ENCODE assay signal across 8 cellular contexts in the genomic region with DNA sequence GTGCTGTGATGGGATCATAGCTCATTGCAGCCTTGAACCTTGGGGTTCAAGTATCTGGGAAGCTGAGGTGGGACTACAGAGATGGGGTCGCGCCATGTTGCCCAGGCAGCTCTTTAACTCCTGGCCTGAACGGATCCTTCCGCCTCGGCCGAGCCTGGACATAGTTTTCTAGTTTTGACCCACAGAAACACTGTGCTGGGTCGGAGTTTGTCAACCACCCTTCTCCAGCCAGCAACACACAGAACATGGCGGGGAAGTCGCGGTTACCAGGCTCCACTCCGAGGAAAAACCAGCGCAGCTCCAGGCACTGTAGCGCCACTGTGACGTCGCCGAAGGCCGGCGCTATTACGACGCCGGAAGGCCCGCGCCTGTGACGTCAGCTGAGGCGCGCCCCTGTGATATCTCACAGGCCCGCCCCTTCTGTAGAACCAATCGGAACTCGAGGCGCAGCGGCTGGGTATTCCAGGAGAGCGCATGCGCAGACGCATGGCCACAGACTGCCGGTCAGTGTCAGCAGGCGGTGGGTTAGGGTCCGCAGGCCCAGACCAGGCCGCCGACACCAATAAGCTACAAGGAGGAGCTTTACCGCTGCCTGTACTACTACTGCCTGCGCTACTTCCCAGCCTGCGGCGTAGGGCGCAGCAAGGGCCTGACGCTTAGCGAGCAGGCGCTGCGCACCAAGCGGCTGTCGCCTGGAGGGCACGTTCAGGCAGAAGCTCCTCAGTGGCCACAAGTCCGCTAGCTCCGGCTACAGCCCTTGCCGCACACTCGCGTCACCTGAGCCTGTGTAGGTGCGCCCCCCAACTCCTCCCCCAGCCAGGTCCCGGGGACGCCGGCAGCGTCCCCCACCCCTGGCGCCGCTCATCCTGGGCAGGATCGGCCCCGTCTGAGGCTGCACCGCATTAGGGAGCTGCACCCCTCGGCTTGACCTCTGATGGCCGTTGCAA.
DNase-seq lines count a peak whose midpoint lies in the region; ATAC-seq and TF ChIP-seq lines count a peak whose summit lies in the region.

No MANE protein-coding gene starts in this region.

- POLR2A ChIA-PET in CD4-positive, alpha-beta memory T cell (lab: Charles Lee; ENCODE audit: partially characterized antibody): interaction anchor here (0.6 to 2.4 kb wide), 29 partner anchors 10 to 1828 kb away, joined by 3 to 41 read pairs (median 5); a partner anchor contains a TSS
- POLR2A ChIA-PET in activated CD8-positive, alpha-beta T cell treated with anti-CD3 and anti-CD28 coated beads for 36 hours (lab: Charles Lee): interaction anchor here (0.8 to 1.8 kb wide), 5 partner anchors 12 to 379 kb away, joined by 3 to 5 read pairs (median 4); a partner anchor contains a TSS

- peaks cover 12 to 26% (median 18%) of the 10 kb centered on the region in 4 donors for H3K4me1 Mint-ChIP-seq in CD4-positive, alpha-beta memory T cell
- peaks cover 15% of the 10 kb centered on the region for H3K4me1 Mint-ChIP-seq in activated CD8-positive, alpha-beta T cell treated with anti-CD3 and anti-CD28 coated beads for 36 hours (ENCODE audit: low read depth)

- TF ChIP-seq CTCF in activated CD8-positive, alpha-beta T cell treated with anti-CD3 and anti-CD28 coated beads for 36 hours (IDR thresholded peaks at IDR 0.05): no peak
- TF ChIP-seq CTCF in lung (IDR thresholded peaks at IDR 0.05; ENCODE audit: control extremely low read depth, extremely low read depth): no peak

- H3K4me3 ChIP-seq in CD4-positive, alpha-beta memory T cell (ENCODE audit: low read length in 2 of 2): peak overlapping the region; percentile 95 to 97
- H3K4me3 ChIP-seq in ectodermal cell (ENCODE audit: insufficient read depth, low read depth, low read length) (peak overlapping the region; percentile 71), lung (peak overlapping the region; percentile 69)

- no peaks in the 10 kb centered on the region for H3K9me3 ChIP-seq in CD4-positive, alpha-beta memory T cell (ENCODE audit: control insufficient read depth in 1 of 2, low read length in 2 of 2)
- H3K9me3 ChIP-seq in ectodermal cell (ENCODE audit: control insufficient read depth, low read length) (no peaks in the 10 kb centered on the region), lung (ENCODE audit: control insufficient read depth in 2 of 2, insufficient read depth in 1 of 2, low read length in 1 of 2) (no peaks in the 10 kb centered on the region)

- 1% methylated on average over 68 of the region's 68 CpGs for WGBS in ectodermal cell, 2 experiments
- WGBS in lung, 2 donors: 0% methylated on average over 63 to 68 of the region's 68 CpGs

- ATAC-seq in GM19438 (IDR thresholded peaks at IDR 0.05; ENCODE audit: low read depth, unreplicated experiment): peak; percentile 96
- ATAC-seq in HG03575 (IDR thresholded peaks at IDR 0.05; ENCODE audit: extremely low read depth, insufficient number of reproducible peaks, low FRiP score, unreplicated experiment): peak; percentile 92
- ATAC-seq in activated CD8-positive, alpha-beta T cell treated with anti-CD3 and anti-CD28 coated beads for 36 hours: peak; percentile 96
- peak; percentile 97 for ATAC-seq in lung (ENCODE audit: insufficient read depth, low FRiP score)

- H3K27ac Mint-ChIP-seq in CD4-positive, alpha-beta memory T cell: peak overlapping the region; percentile 99
- H3K27ac Mint-ChIP-seq in activated CD8-positive, alpha-beta T cell treated with anti-CD3 and anti-CD28 coated beads for 36 hours: peak overlapping the region; percentile 97

- H3K4me1 ChIP-seq in CD4-positive, alpha-beta memory T cell (ENCODE audit: insufficient read depth, low read length): peaks cover 8% of the 10 kb centered on the region
- H3K4me1 ChIP-seq in ectodermal cell (ENCODE audit: control insufficient read depth, insufficient read depth, low read length): no peaks in the 10 kb centered on the region
- H3K4me1 ChIP-seq in lung (ENCODE audit: control insufficient read depth in 2 of 2, insufficient read depth in 2 of 2, low read length in 2 of 2): peaks cover 0 to 5% of the 10 kb centered on the region in 2 donors

- DNase-seq in CD4-positive, alpha-beta memory T cell: peak; percentile 96 to 98 (median 97)
- DNase-seq in NCI-H82 treated with DMSO at 0.1 percent for 48 hours (lab: John Stamatoyannopoulos, UW; ENCODE audit: unreplicated experiment) (peak; percentile 89), lung (ENCODE audit: low spot score) (peak; percentile 97)
- peak; percentile 97 for DNase-seq in activated CD8-positive, alpha-beta T cell treated with anti-CD3 and anti-CD28 coated beads for 36 hours
- peak; percentile 91 to 93 (median 92) for DNase-seq in stimulated activated CD4-positive, alpha-beta T cell treated with anti-CD3 and anti-CD28 coated beads, TNF-alpha, amount 100 ng/mL, for 4 hours (ENCODE audit: low read depth in 3 of 3)

- peaks cover 4 to 10% of the 10 kb centered on the region in 2 donors for H3K36me3 Mint-ChIP-seq in CD4-positive, alpha-beta memory T cell
- H3K36me3 Mint-ChIP-seq in activated CD8-positive, alpha-beta T cell treated with anti-CD3 and anti-CD28 coated beads for 36 hours (ENCODE audit: low read depth): peaks cover 1% of the 10 kb centered on the region

- intact Hi-C loops in CD4-positive, alpha-beta memory T cell (cut with micrococcal nuclease): loop anchor here (1.0 to 10.0 kb wide), 10 partner anchors 80 to 739 kb away; a partner anchor contains a TSS
- intact Hi-C loops in activated CD8-positive, alpha-beta T cell treated with anti-CD3 and anti-CD28 coated beads for 36 hours (cut with micrococcal nuclease): no loop called here

- H3K4me3 Mint-ChIP-seq in CD4-positive, alpha-beta memory T cell: peak overlapping the region; percentile 90 to 96 (median 94)
- H3K4me3 Mint-ChIP-seq in activated CD8-positive, alpha-beta T cell treated with anti-CD3 and anti-CD28 coated beads for 36 hours: peak overlapping the region; percentile 81

- no peaks in the 10 kb centered on the region for H3K9me3 Mint-ChIP-seq in CD4-positive, alpha-beta memory T cell
- no peaks in the 10 kb centered on the region for H3K9me3 Mint-ChIP-seq in activated CD8-positive, alpha-beta T cell treated with anti-CD3 and anti-CD28 coated beads for 36 hours

- H3K27me3 Mint-ChIP-seq in CD4-positive, alpha-beta memory T cell: no peaks in the 10 kb centered on the region
- no peaks in the 10 kb centered on the region for H3K27me3 Mint-ChIP-seq in activated CD8-positive, alpha-beta T cell treated with anti-CD3 and anti-CD28 coated beads for 36 hours

- peak overlapping the region; percentile 92 for H3K27ac ChIP-seq in CD4-positive, alpha-beta memory T cell (ENCODE audit: low read depth, low read length)
- H3K27ac ChIP-seq in ectodermal cell (ENCODE audit: insufficient read depth, low read depth, low read length, poor library complexity, severe bottlenecking) (peak overlapping the region; percentile 86), lung (ENCODE audit: low read depth in 1 of 2, low read length in 1 of 2) (peak overlapping the region; percentile 91 to 97)

- H3K36me3 ChIP-seq in CD4-positive, alpha-beta memory T cell (ENCODE audit: insufficient read depth, low read length): no peaks in the 10 kb centered on the region
- H3K36me3 ChIP-seq in ectodermal cell (ENCODE audit: control insufficient read depth, insufficient read depth, low read length) (no peaks in the 10 kb centered on the region), lung (ENCODE audit: control insufficient read depth in 2 of 2, insufficient read depth in 2 of 2, low read length in 2 of 2) (no peaks in the 10 kb centered on the region)

- CTCF ChIA-PET in CD4-positive, alpha-beta memory T cell (lab: Charles Lee; ENCODE audit: partially characterized antibody): interaction anchor here (0.5 to 1.6 kb wide), 4 partner anchors 15 to 250 kb away, joined by 3 to 5 read pairs (median 4); no protein-coding TSS in a partner anchor
- CTCF ChIA-PET in activated CD8-positive, alpha-beta T cell treated with anti-CD3 and anti-CD28 coated beads for 36 hours (lab: Charles Lee): interaction anchor here (1.0 to 1.7 kb wide), 4 partner anchors 10 to 79 kb away, joined by 3 to 7 read pairs (median 4); no protein-coding TSS in a partner anchor

- H3K27me3 ChIP-seq in CD4-positive, alpha-beta memory T cell (ENCODE audit: insufficient read depth, low read length): no peaks in the 10 kb centered on the region
- H3K27me3 ChIP-seq in ectodermal cell (ENCODE audit: control insufficient read depth, insufficient read depth, low read length, poor library complexity, severe bottlenecking) (no peaks in the 10 kb centered on the region), lung (ENCODE audit: control insufficient read depth, insufficient read depth) (no peaks in the 10 kb centered on the region)

Comparison
In these comparisons a context has a peak if more than half of its experiments do, and no peak if none do; other contexts are left out.
1. Peak in every context shown above with its lines: DNase-seq, ATAC-seq, H3K4me3 ChIP-seq and H3K27ac ChIP-seq.